Comparison of ENCODE assay signal across 3 cellular contexts in genomic region chr3:168996622-168997021, GRCh38.
TF ChIP-seq lines count a peak whose summit lies in the region.

No MANE protein-coding gene starts in this region.

TF ChIP-seq in SK-N-SH, 30 proteins besides CTCF, POLR2A, EP300 and RAD21:
- no peak for TF ChIP-seq NRF1 (IDR thresholded peaks at IDR 0.05; ENCODE audit: low read depth, low read length)
- TF ChIP-seq SMC3 (IDR thresholded peaks at IDR 0.05; ENCODE audit: low read depth, low read length), result no peak
- no peak for TF ChIP-seq FOSL2 (IDR thresholded peaks at IDR 0.05; ENCODE audit: borderline replicate concordance, low read depth)
- no peak for TF ChIP-seq IRF3 (IDR thresholded peaks at IDR 0.05; ENCODE audit: low read depth, low read length)
- TF ChIP-seq REST (IDR thresholded peaks at IDR 0.05; ENCODE audit: low read depth, low read length), result no peak
- TF ChIP-seq PBX3 (IDR thresholded peaks at IDR 0.05), result no peak
- TF ChIP-seq YY1 (IDR thresholded peaks at IDR 0.05; ENCODE audit: low read depth), result no peak
- no peak for TF ChIP-seq TAF1 (IDR thresholded peaks at IDR 0.05; ENCODE audit: borderline replicate concordance, low read depth, low read length)
- TF ChIP-seq, protein P1, sequence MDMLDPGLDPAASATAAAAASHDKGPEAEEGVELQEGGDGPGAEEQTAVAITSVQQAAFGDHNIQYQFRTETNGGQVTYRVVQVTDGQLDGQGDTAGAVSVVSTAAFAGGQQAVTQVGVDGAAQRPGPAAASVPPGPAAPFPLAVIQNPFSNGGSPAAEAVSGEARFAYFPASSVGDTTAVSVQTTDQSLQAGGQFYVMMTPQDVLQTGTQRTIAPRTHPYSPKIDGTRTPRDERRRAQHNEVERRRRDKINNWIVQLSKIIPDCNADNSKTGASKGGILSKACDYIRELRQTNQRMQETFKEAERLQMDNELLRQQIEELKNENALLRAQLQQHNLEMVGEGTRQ (IDR thresholded peaks at IDR 0.05; ENCODE audit: borderline replicate concordance, low read depth, low read length), result no peak
- no peak for TF ChIP-seq GATA2 (CRISPR knock-in tag; IDR thresholded peaks at IDR 0.05)

TF ChIP-seq in SK-N-SH treated with all-trans-retinoic acid at 6 μM for 48 hours, 23 proteins besides CTCF, POLR2A, EP300 and RAD21:
- no peak for TF ChIP-seq TOX (CRISPR knock-in tag; IDR thresholded peaks at IDR 0.05; ENCODE audit: borderline replicate concordance)
- no peak for TF ChIP-seq CSRNP3 (CRISPR knock-in tag; IDR thresholded peaks at IDR 0.05)
- no peak for TF ChIP-seq ZFP30 (CRISPR knock-in tag; IDR thresholded peaks at IDR 0.05)
- no peak for TF ChIP-seq ZNF565 (CRISPR knock-in tag; conservative IDR thresholded peaks at IDR 0.05; ENCODE audit: low read depth)
- TF ChIP-seq SNAI2 (CRISPR knock-in tag; IDR thresholded peaks at IDR 0.05), result no peak
- TF ChIP-seq CREB5 (CRISPR knock-in tag; IDR thresholded peaks at IDR 0.05; ENCODE audit: low read depth), result no peak
- no peak for TF ChIP-seq ZNF8 (CRISPR knock-in tag; IDR thresholded peaks at IDR 0.05)
- no peak for TF ChIP-seq OSR1 (CRISPR knock-in tag; IDR thresholded peaks at IDR 0.05)
- TF ChIP-seq PATZ1 (CRISPR knock-in tag; IDR thresholded peaks at IDR 0.05; ENCODE audit: borderline replicate concordance), result no peak
- no peak for TF ChIP-seq RARB (CRISPR knock-in tag; IDR thresholded peaks at IDR 0.05)
- TF ChIP-seq ISL1 (CRISPR knock-in tag; IDR thresholded peaks at IDR 0.05), result no peak
- no peak for TF ChIP-seq ESRRG (CRISPR knock-in tag; IDR thresholded peaks at IDR 0.05)
- TF ChIP-seq ARNTL (CRISPR knock-in tag; IDR thresholded peaks at IDR 0.05; ENCODE audit: borderline replicate concordance, low read depth), result no peak
- TF ChIP-seq BACH2 (CRISPR knock-in tag; IDR thresholded peaks at IDR 0.05; ENCODE audit: borderline replicate concordance), result no peak
- TF ChIP-seq ZC3H10 (CRISPR knock-in tag; IDR thresholded peaks at IDR 0.05), result no peak

TF ChIP-seq in IMR-90, 13 proteins besides CTCF, POLR2A, EP300 and RAD21:
- TF ChIP-seq SMC3 (IDR thresholded peaks at IDR 0.05; ENCODE audit: low read depth, low read length), result no peak
- TF ChIP-seq, protein P2, sequence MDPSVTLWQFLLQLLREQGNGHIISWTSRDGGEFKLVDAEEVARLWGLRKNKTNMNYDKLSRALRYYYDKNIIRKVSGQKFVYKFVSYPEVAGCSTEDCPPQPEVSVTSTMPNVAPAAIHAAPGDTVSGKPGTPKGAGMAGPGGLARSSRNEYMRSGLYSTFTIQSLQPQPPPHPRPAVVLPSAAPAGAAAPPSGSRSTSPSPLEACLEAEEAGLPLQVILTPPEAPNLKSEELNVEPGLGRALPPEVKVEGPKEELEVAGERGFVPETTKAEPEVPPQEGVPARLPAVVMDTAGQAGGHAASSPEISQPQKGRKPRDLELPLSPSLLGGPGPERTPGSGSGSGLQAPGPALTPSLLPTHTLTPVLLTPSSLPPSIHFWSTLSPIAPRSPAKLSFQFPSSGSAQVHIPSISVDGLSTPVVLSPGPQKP (IDR thresholded peaks at IDR 0.05; ENCODE audit: borderline replicate concordance, low read depth, low read length), result no peak
- TF ChIP-seq, protein P1 (IDR thresholded peaks at IDR 0.05; ENCODE audit: low read depth, low read length), result no peak
- no peak for TF ChIP-seq CHD1 (IDR thresholded peaks at IDR 0.05; ENCODE audit: low read depth, low read length)
- no peak for TF ChIP-seq FOS (IDR thresholded peaks at IDR 0.05; ENCODE audit: low read depth, low read length)
- no peak for TF ChIP-seq RCOR1 (IDR thresholded peaks at IDR 0.05; ENCODE audit: insufficient replicate concordance, low read length)
- TF ChIP-seq CEBPB (IDR thresholded peaks at IDR 0.05; ENCODE audit: low read depth, low read length), result no peak
- no peak for TF ChIP-seq MXI1 (IDR thresholded peaks at IDR 0.05; ENCODE audit: borderline replicate concordance, low read depth, low read length)
- TF ChIP-seq MAZ (IDR thresholded peaks at IDR 0.05; ENCODE audit: borderline replicate concordance, low read depth, low read length), result no peak
- TF ChIP-seq RFX5 (IDR thresholded peaks at IDR 0.05; ENCODE audit: low read depth, low read length), result no peak
- TF ChIP-seq MAFK (IDR thresholded peaks at IDR 0.05; ENCODE audit: low read depth, low read length), result no peak
- TF ChIP-seq NFE2L2 (IDR thresholded peaks at IDR 0.05; ENCODE audit: low read depth, low read length), result no peak
- no peak for TF ChIP-seq BHLHE40 (IDR thresholded peaks at IDR 0.05; ENCODE audit: low read depth, low read length)
